27 cellular contexts compared by ENCODE assay signal in the genomic region with DNA sequence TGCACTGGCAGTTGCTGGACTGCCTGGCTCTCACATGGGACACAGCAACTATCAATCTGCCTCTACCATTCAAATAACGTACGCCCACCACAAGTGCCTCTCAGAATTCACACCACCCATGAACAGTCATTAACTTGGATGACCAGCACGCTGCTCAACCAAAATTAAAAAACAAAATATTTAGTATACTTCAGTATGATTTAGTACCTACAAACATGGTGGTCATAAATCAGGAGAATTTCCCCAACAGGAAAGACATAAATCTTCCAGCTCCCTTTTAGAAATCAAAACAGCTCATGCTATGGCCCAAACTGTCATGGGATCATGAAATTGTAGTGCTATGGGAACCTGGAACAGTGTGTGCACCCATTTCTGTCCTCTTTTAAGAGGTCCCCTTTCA.
"Had no signal": no experiment of that assay in that cellular context is flagged by ENCODE, and none has a peak within 500 bp of the region (broad histone marks: within the 10 kb centered on the region; RNA-seq: fewer than 3 reads in every experiment).

No MANE protein-coding gene starts in this region.

- H3K4me1 Mint-ChIP-seq: activated CD4-positive, alpha-beta T cell treated with anti-CD3 and anti-CD28 coated beads for 36 hours; activated CD4-positive, alpha-beta T cell treated with anti-CD3 and anti-CD28 coated beads, Interleukin-2, amount 10 ng/mL, durations not matched to agents 24 days and 14 days; activated CD8-positive, alpha-beta memory T cell treated with anti-CD3 and anti-CD28 coated beads, Interleukin-2, amount 10 ng/mL, durations not matched to agents 7 days and 5 days; activated naive CD4-positive, alpha-beta T cell treated with anti-CD3 and anti-CD28 coated beads, Interleukin-2, amount 50 U/mL, for 24 hours; activated naive CD8-positive, alpha-beta T cell treated with anti-CD3 and anti-CD28 coated beads for 36 hours; activated naive CD8-positive, alpha-beta T cell treated with anti-CD3 and anti-CD28 coated beads, Interleukin-2, amount 50 U/mL, for 24 hours had no signal

- H3K9me3 ChIP-seq: adrenal gland had no signal

- H3K27ac Mint-ChIP-seq: activated CD4-positive, alpha-beta memory T cell treated with anti-CD3 and anti-CD28 coated beads for 36 hours; activated CD4-positive, alpha-beta T cell treated with anti-CD3 and anti-CD28 coated beads for 36 hours; activated CD4-positive, alpha-beta T cell treated with anti-CD3 and anti-CD28 coated beads, Interleukin-2, amount 10 ng/mL, durations not matched to agents 24 days and 14 days; activated CD8-positive, alpha-beta memory T cell treated with anti-CD3 and anti-CD28 coated beads, Interleukin-2, amount 10 ng/mL, durations not matched to agents 7 days and 5 days; activated CD8-positive, alpha-beta T cell treated with anti-CD3 and anti-CD28 coated beads, Interleukin-2, amount 10 ng/mL, durations not matched to agents 7 days and 5 days; activated naive CD4-positive, alpha-beta T cell treated with anti-CD3 and anti-CD28 coated beads for 36 hours; activated naive CD4-positive, alpha-beta T cell treated with anti-CD3 and anti-CD28 coated beads, Interleukin-2, amount 50 U/mL, for 24 hours; activated naive CD8-positive, alpha-beta T cell treated with anti-CD3 and anti-CD28 coated beads for 36 hours; activated naive CD8-positive, alpha-beta T cell treated with anti-CD3 and anti-CD28 coated beads, Interleukin-2, amount 50 U/mL, for 24 hours; activated T-helper 1 cell treated with anti-CD3 and anti-CD28 coated beads, Interleukin-12 subunit alpha, Interleukin-12 subunit beta, Interleukin-2, Interleukin-4 antibody, amounts not matched to agents 30 ng/mL and 10 ng/mL and 1 ng/mL, durations not matched to agents 14 hours and 24 hours and 36 hours; activated T-helper 2 cell treated with anti-CD3 and anti-CD28 coated beads, Interferon-gamma antibody, Interleukin-2, Interleukin-4, amounts not matched to agents 10 μg/mL and 5 μg/mL and 100 μg/mL, durations not matched to agents 14 hours and 24 hours and 36 hours had no signal

- H3K9me3 Mint-ChIP-seq: activated CD4-positive, alpha-beta T cell treated with anti-CD3 and anti-CD28 coated beads, Interleukin-2, amount 10 ng/mL, durations not matched to agents 24 days and 14 days; activated naive CD4-positive, alpha-beta T cell treated with anti-CD3 and anti-CD28 coated beads for 36 hours; activated naive CD8-positive, alpha-beta T cell treated with anti-CD3 and anti-CD28 coated beads for 36 hours; activated T-helper 1 cell treated with anti-CD3 and anti-CD28 coated beads, Interleukin-12 subunit alpha, Interleukin-12 subunit beta, Interleukin-2, Interleukin-4 antibody, amounts not matched to agents 30 ng/mL and 10 ng/mL and 1 ng/mL, durations not matched to agents 14 hours and 24 hours and 36 hours had no signal

- H3K36me3 ChIP-seq: adrenal gland had no signal

- H3K36me3 Mint-ChIP-seq: activated CD4-positive, alpha-beta memory T cell treated with anti-CD3 and anti-CD28 coated beads for 36 hours; activated CD8-positive, alpha-beta memory T cell treated with anti-CD3 and anti-CD28 coated beads, Interleukin-2, amount 10 ng/mL, durations not matched to agents 7 days and 5 days; activated naive CD4-positive, alpha-beta T cell treated with anti-CD3 and anti-CD28 coated beads, Interleukin-2, amount 50 U/mL, for 24 hours; activated naive CD8-positive, alpha-beta T cell treated with anti-CD3 and anti-CD28 coated beads for 36 hours had no signal

- ATAC-seq: activated CD4-positive, alpha-beta T cell treated with anti-CD3 and anti-CD28 coated beads for 36 hours; activated CD8-positive, alpha-beta memory T cell treated with anti-CD3 and anti-CD28 coated beads, Interleukin-2, amount 10 ng/mL, durations not matched to agents 7 days and 5 days; activated CD8-positive, alpha-beta T cell treated with anti-CD3 and anti-CD28 coated beads, Interleukin-2, amount 10 ng/mL, durations not matched to agents 7 days and 5 days; activated naive CD8-positive, alpha-beta T cell treated with anti-CD3 and anti-CD28 coated beads, Interleukin-2, amount 50 U/mL, for 24 hours; body of pancreas had no signal

- H3K27me3 ChIP-seq: adrenal gland, body of pancreas had no signal

- H3K27me3 Mint-ChIP-seq: activated CD4-positive, alpha-beta memory T cell treated with anti-CD3 and anti-CD28 coated beads for 36 hours; activated CD4-positive, alpha-beta T cell treated with anti-CD3 and anti-CD28 coated beads for 36 hours; activated CD4-positive, alpha-beta T cell treated with anti-CD3 and anti-CD28 coated beads, Interleukin-2, amount 10 ng/mL, durations not matched to agents 24 days and 14 days; activated CD8-positive, alpha-beta memory T cell treated with anti-CD3 and anti-CD28 coated beads, Interleukin-2, amount 10 ng/mL, durations not matched to agents 7 days and 5 days; activated naive CD8-positive, alpha-beta T cell treated with anti-CD3 and anti-CD28 coated beads for 36 hours; activated naive CD8-positive, alpha-beta T cell treated with anti-CD3 and anti-CD28 coated beads, Interleukin-2, amount 50 U/mL, for 24 hours had no signal

- H3K27ac ChIP-seq: adrenal gland, body of pancreas, epithelial cell of prostate had no signal

- H3K4me3 Mint-ChIP-seq: activated CD4-positive, alpha-beta memory T cell treated with anti-CD3 and anti-CD28 coated beads for 36 hours; activated CD4-positive, alpha-beta T cell treated with anti-CD3 and anti-CD28 coated beads for 36 hours; activated CD4-positive, alpha-beta T cell treated with anti-CD3 and anti-CD28 coated beads, Interleukin-2, amount 10 ng/mL, durations not matched to agents 24 days and 14 days; activated CD8-positive, alpha-beta memory T cell treated with anti-CD3 and anti-CD28 coated beads, Interleukin-2, amount 10 ng/mL, durations not matched to agents 7 days and 5 days; activated CD8-positive, alpha-beta T cell treated with anti-CD3 and anti-CD28 coated beads, Interleukin-2, amount 10 ng/mL, durations not matched to agents 7 days and 5 days; activated naive CD4-positive, alpha-beta T cell treated with anti-CD3 and anti-CD28 coated beads for 36 hours; activated naive CD4-positive, alpha-beta T cell treated with anti-CD3 and anti-CD28 coated beads, Interleukin-2, amount 50 U/mL, for 24 hours; activated naive CD8-positive, alpha-beta T cell treated with anti-CD3 and anti-CD28 coated beads for 36 hours; activated naive CD8-positive, alpha-beta T cell treated with anti-CD3 and anti-CD28 coated beads, Interleukin-2, amount 50 U/mL, for 24 hours; activated T-helper 1 cell treated with anti-CD3 and anti-CD28 coated beads, Interleukin-12 subunit alpha, Interleukin-12 subunit beta, Interleukin-2, Interleukin-4 antibody, amounts not matched to agents 30 ng/mL and 10 ng/mL and 1 ng/mL, durations not matched to agents 14 hours and 24 hours and 36 hours had no signal

- H3K4me3 ChIP-seq: adrenal gland, body of pancreas had no signal

- DNase-seq: activated CD4-positive, alpha-beta memory T cell treated with anti-CD3 and anti-CD28 coated beads for 36 hours; activated CD4-positive, alpha-beta T cell treated with anti-CD3 and anti-CD28 coated beads for 36 hours; activated CD4-positive, alpha-beta T cell treated with anti-CD3 and anti-CD28 coated beads, Interleukin-2, amount 10 ng/mL, durations not matched to agents 24 days and 14 days; activated CD4-positive, CD25-positive, alpha-beta regulatory T cell; activated CD4-positive, CD25-positive, alpha-beta regulatory T cell treated with anti-CD3 and anti-CD28 coated beads, Interleukin-2, amount 50 U/mL, for 72 hours; activated CD8-positive, alpha-beta memory T cell treated with anti-CD3 and anti-CD28 coated beads, Interleukin-2, amount 10 ng/mL, durations not matched to agents 7 days and 5 days; activated CD8-positive, alpha-beta memory T cell treated with anti-CD3 and anti-CD28 coated beads, Interleukin-2, amount 50 U/mL, for 4 hours; activated CD8-positive, alpha-beta T cell treated with anti-CD3 and anti-CD28 coated beads, Interleukin-2, amount 10 ng/mL, durations not matched to agents 7 days and 5 days; activated effector memory CD4-positive, alpha-beta T cell treated with anti-CD3 and anti-CD28 coated beads, Interleukin-2, amount 50 U/mL, for 16 hours; activated naive CD4-positive, alpha-beta T cell treated with anti-CD3 and anti-CD28 coated beads for 36 hours; activated naive CD8-positive, alpha-beta T cell treated with anti-CD3 and anti-CD28 coated beads for 36 hours; activated naive CD8-positive, alpha-beta T cell treated with anti-CD3 and anti-CD28 coated beads, Interleukin-2, amount 50 U/mL, for 24 hours; activated T-cell treated with anti-CD3 and anti-CD28 coated beads, Interleukin-2, amount 50 U/mL, for 1 hour; activated T-cell treated with anti-CD3 and anti-CD28 coated beads, Interleukin-2, amount 50 U/mL, for 48 hours; adrenal gland; amygdala; aorta; body of pancreas; caudate nucleus; effector CD8-positive, alpha-beta T cell; foreskin fibroblast; glutamatergic neuron; T-helper 2 cell had no signal
